Comparison of ENCODE assay signal across 23 cellular contexts in the genomic region with DNA sequence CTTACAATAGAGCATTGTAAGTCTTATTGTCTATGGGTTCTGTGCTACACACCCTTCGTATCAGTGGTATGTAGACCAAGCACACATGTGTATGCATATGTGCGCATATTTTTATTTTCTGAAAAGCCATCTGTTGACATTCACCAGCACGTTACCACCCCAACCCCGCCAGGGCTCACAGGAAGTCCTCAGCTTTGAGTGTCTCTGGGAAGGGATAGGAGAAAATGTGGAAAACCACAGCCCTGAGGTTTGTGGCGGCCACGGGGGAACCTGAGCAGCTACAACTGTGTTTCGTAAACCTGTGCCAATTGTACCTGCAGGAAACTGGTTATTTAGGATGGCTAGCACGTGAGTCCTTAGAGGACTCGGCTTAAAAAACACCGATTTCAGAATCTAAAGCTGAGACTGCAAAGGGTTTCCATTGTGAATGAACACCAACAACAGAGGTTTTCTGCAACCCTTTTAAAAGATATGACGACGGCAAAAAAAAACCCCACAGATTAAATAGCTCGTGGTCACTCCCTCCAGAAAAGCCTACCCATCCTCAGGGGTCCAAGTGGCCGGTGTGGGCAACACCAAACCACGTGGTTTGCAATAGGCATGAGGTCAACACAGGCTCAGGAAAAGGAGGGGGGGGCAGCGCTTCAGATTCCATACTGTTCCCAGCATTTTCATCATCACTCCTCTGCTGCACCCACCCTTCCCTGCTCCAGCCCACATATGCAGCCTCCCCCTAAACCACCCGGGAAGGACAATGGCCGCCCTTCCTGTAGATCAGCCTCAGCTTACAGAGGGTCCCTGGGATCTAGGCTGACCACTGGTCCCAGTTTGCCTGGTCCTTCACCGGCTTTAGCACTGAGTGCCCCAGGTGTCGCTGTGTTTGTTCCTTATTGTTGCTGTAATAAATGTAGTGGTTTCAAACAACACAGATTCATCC.
DNase-seq lines count a peak whose midpoint lies in the region; TF ChIP-seq lines count a peak whose summit lies in the region.
"Had no signal": no experiment of that assay in that cellular context is flagged by ENCODE, and none has a peak within 500 bp of the region (broad histone marks: within the 10 kb centered on the region; RNA-seq: fewer than 3 reads in every experiment).

No MANE protein-coding gene starts in this region.

- POLR2A ChIA-PET in activated CD4-positive, alpha-beta memory T cell treated with anti-CD3 and anti-CD28 coated beads for 36 hours (lab: Charles Lee), result no interaction called here
- POLR2A ChIA-PET in CD8-positive, alpha-beta memory T cell (lab: Charles Lee), result no interaction called here

- no peak for TF ChIP-seq CTCF in Loucy (conservative IDR thresholded peaks at IDR 0.05; ENCODE audit: low read length)

- H3K36me3 ChIP-seq in BLaER1 (no peaks in the 10 kb centered on the region), Loucy (ENCODE audit: insufficient read depth, low read length) (no peaks in the 10 kb centered on the region), neuronal stem cell (replicated peaks in 1 of 2; ENCODE audit: control insufficient read depth in 2 of 2, insufficient read depth in 2 of 2, low read length in 2 of 2) (peaks cover 0 to 2% of the 10 kb centered on the region in 2 donors)
- no peaks in the 10 kb centered on the region for H3K36me3 ChIP-seq in CD8-positive, alpha-beta memory T cell (ENCODE audit: insufficient read depth, low read length)
- H3K36me3 ChIP-seq: BE2C had no signal

- H4K8ac ChIP-seq in neuronal stem cell (ENCODE audit: low read depth, low read length), result no peak overlapping the region

- H3K27ac Mint-ChIP-seq in activated CD4-positive, alpha-beta memory T cell treated with anti-CD3 and anti-CD28 coated beads for 36 hours, result no peak overlapping the region
- no peak overlapping the region for H3K27ac Mint-ChIP-seq in CD8-positive, alpha-beta memory T cell
- H3K27ac Mint-ChIP-seq: CD4-positive, CD25-positive, alpha-beta regulatory T cell had no signal

- H3K27me3 ChIP-seq in BLaER1 (no peaks in the 10 kb centered on the region), Loucy (ENCODE audit: insufficient read depth, low read length, poor library complexity, severe bottlenecking) (no peaks in the 10 kb centered on the region), neuronal stem cell (ENCODE audit: control insufficient read depth in 3 of 3, insufficient read depth in 3 of 3, low read depth in 1 of 3, low read length in 3 of 3) (peaks cover 0 to 2% (median 0%) of the 10 kb centered on the region in 3 experiments)
- no peaks in the 10 kb centered on the region for H3K27me3 ChIP-seq in CD8-positive, alpha-beta memory T cell (ENCODE audit: insufficient read depth, low read length, poor library complexity, severe bottlenecking)
- H3K27me3 ChIP-seq: BE2C had no signal

- no peak overlapping the region for H4K91ac ChIP-seq in neuronal stem cell (ENCODE audit: low read depth, low read length, poor library complexity)

- H3K27ac ChIP-seq in BLaER1, result no peak overlapping the region
- H3K27ac ChIP-seq in neuronal stem cell (replicated peaks; ENCODE audit: low read length), result no peak overlapping the region
- no peak overlapping the region for H3K27ac ChIP-seq in CD8-positive, alpha-beta memory T cell (ENCODE audit: low read depth, low read length)
- H3K27ac ChIP-seq: 22Rv1 had no signal

- no peaks in the 10 kb centered on the region for H3F3A ChIP-seq in Loucy (ENCODE audit: low read depth)

- no peaks in the 10 kb centered on the region for H3K79me2 ChIP-seq in Loucy (ENCODE audit: insufficient read depth, low read length)

- peak overlapping the region; percentile 28 for H2AK5ac ChIP-seq in neuronal stem cell (ENCODE audit: low read depth, low read length)

- no peaks in the 10 kb centered on the region for H3K36me3 Mint-ChIP-seq in activated CD4-positive, alpha-beta memory T cell treated with anti-CD3 and anti-CD28 coated beads for 36 hours
- no peaks in the 10 kb centered on the region for H3K36me3 Mint-ChIP-seq in CD8-positive, alpha-beta memory T cell
- H3K36me3 Mint-ChIP-seq: CD4-positive, CD25-positive, alpha-beta regulatory T cell had no signal

- CTCF ChIA-PET in activated CD4-positive, alpha-beta memory T cell treated with anti-CD3 and anti-CD28 coated beads for 36 hours (lab: Charles Lee), result interaction anchor here (0.7 to 1.8 kb wide), 2 partner anchors 14 to 91 kb away, joined by 3 to 7 read pairs; no protein-coding TSS in a partner anchor
- CTCF ChIA-PET in CD8-positive, alpha-beta memory T cell (lab: Charles Lee), result interaction anchor here (1.0 kb wide), 1 partner anchor 15 kb away, joined by 3 read pairs; no protein-coding TSS in a partner anchor

- H3K9me3 ChIP-seq in BLaER1 (no peaks in the 10 kb centered on the region), Loucy (ENCODE audit: insufficient read depth, low read depth, low read length) (no peaks in the 10 kb centered on the region), neuronal stem cell (replicated peaks in 1 of 2; ENCODE audit: control insufficient read depth in 2 of 2, insufficient read depth in 1 of 2, low read depth in 1 of 2, low read length in 2 of 2) (no peaks in the 10 kb centered on the region)
- H3K9me3 ChIP-seq in CD8-positive, alpha-beta memory T cell (ENCODE audit: low read length), result no peaks in the 10 kb centered on the region
- H3K9me3 ChIP-seq: BE2C had no signal

- no peak overlapping the region for H3K14ac ChIP-seq in neuronal stem cell (ENCODE audit: low read length)

- no peak overlapping the region for H2BK12ac ChIP-seq in neuronal stem cell (ENCODE audit: low read length)

- H2BK15ac ChIP-seq in neuronal stem cell (ENCODE audit: low read length), result peak overlapping the region; percentile 15

- H3K4me3 ChIP-seq in BLaER1, result no peak overlapping the region
- no peak overlapping the region for H3K4me3 ChIP-seq in Loucy (ENCODE audit: low read length, poor library complexity, severe bottlenecking)
- no peak overlapping the region for H3K4me3 ChIP-seq in neuronal stem cell (ENCODE audit: low read length in 2 of 2)
- no peak overlapping the region for H3K4me3 ChIP-seq in CD8-positive, alpha-beta memory T cell (ENCODE audit: low read length)

- no peak overlapping the region for H3K4me3 Mint-ChIP-seq in activated CD4-positive, alpha-beta memory T cell treated with anti-CD3 and anti-CD28 coated beads for 36 hours
- no peak overlapping the region for H3K4me3 Mint-ChIP-seq in CD8-positive, alpha-beta memory T cell
- H3K4me3 Mint-ChIP-seq: CD4-positive, CD25-positive, alpha-beta regulatory T cell had no signal

- H3K4ac ChIP-seq in neuronal stem cell (ENCODE audit: low read length), result peak overlapping the region; percentile 19

- H4K20me1 ChIP-seq in BLaER1, result no peaks in the 10 kb centered on the region
- H4K20me1 ChIP-seq in Loucy (ENCODE audit: insufficient read depth, low read length, poor library complexity, severe bottlenecking), result no peaks in the 10 kb centered on the region

- H3K18ac ChIP-seq in neuronal stem cell (ENCODE audit: low read length), result peak overlapping the region; percentile 67

- H2AFZ ChIP-seq in Loucy (ENCODE audit: low read length), result peak overlapping the region; percentile 47; the same call in 1 of the 2 replicates
- no peak overlapping the region for H2AFZ ChIP-seq in neuronal stem cell (ENCODE audit: low read length)

- peak; percentile 44 for DNase-seq in DMS 273 (lab: John Stamatoyannopoulos, UW; ENCODE audit: unreplicated experiment)
- DNase-seq in DMS 273 treated with DMSO at 0.1 percent for 48 hours (lab: John Stamatoyannopoulos, UW), result no peak
- DNase-seq in neuronal stem cell (ENCODE audit: low spot score), result no peak
- no peak for DNase-seq in activated CD4-positive, alpha-beta memory T cell treated with anti-CD3 and anti-CD28 coated beads for 36 hours
- no peak for DNase-seq in CD8-positive, alpha-beta memory T cell
- DNase-seq: ACHN; BE2C; CD4-positive, CD25-positive, alpha-beta regulatory T cell; DMS79 treated with DMSO at 0.1 percent for 48 hours; KG1; MM.1S; NCI-H1048; NCI-H1417; NCI-H1694; NCI-H2029 treated with DMSO at 0.1 percent for 48 hours; NCI-H446 treated with DMSO at 0.1 percent for 48 hours; NCI-H526; RPMI8226; SHP77; SW 1271 had no signal

- no CpG with 5 or more reads among the region's 20 CpGs for WGBS in neuronal stem cell (ENCODE audit: extremely low coverage in 2 of 2, insufficient read length in 2 of 2, insufficient replicate concordance in 1 of 2), 2 donors

- H3K9ac ChIP-seq in BLaER1 (no peak overlapping the region), Loucy (ENCODE audit: low read depth, low read length, poor library complexity, severe bottlenecking) (no peak overlapping the region), neuronal stem cell (ENCODE audit: low read depth, low read length, poor library complexity) (peak overlapping the region; percentile 44)

- intact Hi-C loops in activated CD4-positive, alpha-beta memory T cell treated with anti-CD3 and anti-CD28 coated beads for 36 hours (cut with micrococcal nuclease), result no loop called here

- H3K9me2 ChIP-seq in Loucy (replicated peaks; ENCODE audit: low read depth, low read length), result no peaks in the 10 kb centered on the region

- H3K4me1 ChIP-seq in BLaER1 (peaks cover 10% of the 10 kb centered on the region), Loucy (ENCODE audit: insufficient read depth, low read length, poor library complexity, severe bottlenecking) (peaks cover 7% of the 10 kb centered on the region), neuronal stem cell (ENCODE audit: control insufficient read depth in 2 of 2, insufficient read depth in 1 of 2, low read depth in 1 of 2, low read length in 2 of 2) (peaks cover 0 to 2% of the 10 kb centered on the region in 2 donors)
- H3K4me1 ChIP-seq in CD8-positive, alpha-beta memory T cell (ENCODE audit: insufficient read depth, low read length), result no peaks in the 10 kb centered on the region
- H3K4me1 ChIP-seq: BE2C had no signal

- no peaks in the 10 kb centered on the region for H3K9me3 Mint-ChIP-seq in activated CD4-positive, alpha-beta memory T cell treated with anti-CD3 and anti-CD28 coated beads for 36 hours
- H3K9me3 Mint-ChIP-seq in CD8-positive, alpha-beta memory T cell, result peaks cover 0 to 2% (median 0%) of the 10 kb centered on the region in 5 donors

- H3K4me1 Mint-ChIP-seq in activated CD4-positive, alpha-beta memory T cell treated with anti-CD3 and anti-CD28 coated beads for 36 hours (ENCODE audit: low read depth), result no peaks in the 10 kb centered on the region
- no peaks in the 10 kb centered on the region for H3K4me1 Mint-ChIP-seq in CD8-positive, alpha-beta memory T cell
- H3K4me1 Mint-ChIP-seq: CD4-positive, CD25-positive, alpha-beta regulatory T cell had no signal

- no peak overlapping the region for H3K23ac ChIP-seq in neuronal stem cell (ENCODE audit: low read depth, low read length, poor library complexity)

- no peak overlapping the region for H2BK5ac ChIP-seq in neuronal stem cell (ENCODE audit: low read length)

- H3K79me1 ChIP-seq in neuronal stem cell (ENCODE audit: low read depth, low read length), result no peaks in the 10 kb centered on the region

- H3K4me2 ChIP-seq in BLaER1 (peak overlapping the region; percentile 20), Loucy (ENCODE audit: low read depth, low read length, poor library complexity, severe bottlenecking) (no peak overlapping the region), neuronal stem cell (ENCODE audit: insufficient read depth, low read length, poor library complexity, severe bottlenecking) (no peak overlapping the region)

- peak overlapping the region; percentile 50 for H2BK120ac ChIP-seq in neuronal stem cell (ENCODE audit: low read depth, low read length)

- H3K27me3 Mint-ChIP-seq in activated CD4-positive, alpha-beta memory T cell treated with anti-CD3 and anti-CD28 coated beads for 36 hours, result peaks cover 21% of the 10 kb centered on the region
- H3K27me3 Mint-ChIP-seq in CD8-positive, alpha-beta memory T cell, result peaks cover 5 to 28% of the 10 kb centered on the region in 2 donors
